ENCODE assay signal across 8 cellular contexts in genomic region chr17:7613769-7614421, GRCh38. TPM values are rescaled to one million over a fixed set of nuclear protein-coding genes. Genes with fewer than 3 reads are reported as not detected.
A peak's percentile ranks its signal among the peaks of the same experiment; 100 is the strongest.
DNase-seq lines count a peak whose midpoint lies in the region; ATAC-seq and TF ChIP-seq lines count a peak whose summit lies in the region.

No MANE protein-coding gene starts in this region.

- ATAC-seq in Right ventricle myocardium superior (ENCODE audit: poor library complexity) (no peak), HG03520 (IDR thresholded peaks at IDR 0.05; ENCODE audit: unreplicated experiment) (no peak)

- intact Hi-C loops in Right ventricle myocardium superior (cut with DNase I) = no loop called here

- TF ChIP-seq CTCF in right atrium auricular region (IDR thresholded peaks at IDR 0.05) (no peak), WI38 (IDR thresholded peaks at IDR 0.05; ENCODE audit: low read depth, low read length) (no peak)

- DNase-seq in right atrium auricular region (ENCODE audit: low spot score) = no peak
- no peak for DNase-seq in Right ventricle myocardium superior
- DNase-seq in glomerular visceral epithelial cell (ENCODE audit: extremely low spot score) = peak; percentile 33
- DNase-seq in globus pallidus (ENCODE audit: low spot score) = no peak
- no peak for DNase-seq in SIG-M5 (lab: John Stamatoyannopoulos, UW)

- peak overlapping the region; percentile 93 to 94 for H3K27ac ChIP-seq in right atrium auricular region
- H3K27ac ChIP-seq in skeletal muscle tissue (ENCODE audit: low read depth, low read length) = peak overlapping the region; percentile 82

- H3K27me3 ChIP-seq in right atrium auricular region = no peaks in the 10 kb centered on the region
- no peaks in the 10 kb centered on the region for H3K27me3 ChIP-seq in skeletal muscle tissue (ENCODE audit: control insufficient read depth in 3 of 3, insufficient read depth in 3 of 3, low read length in 3 of 3)

- H3K4me3 ChIP-seq in right atrium auricular region (peak overlapping the region; percentile 83 to 93), WI38 (ENCODE audit: low read depth, low read length) (peak overlapping the region; percentile 89), skeletal muscle tissue (ENCODE audit: low read length in 3 of 3) (peak overlapping the region; percentile 80 to 90 (median 87))

- no peaks in the 10 kb centered on the region for H3K9me3 ChIP-seq in right atrium auricular region
- no peaks in the 10 kb centered on the region for H3K9me3 ChIP-seq in skeletal muscle tissue (ENCODE audit: control insufficient read depth in 3 of 3, low read length in 3 of 3)

- H3K4me1 ChIP-seq in right atrium auricular region = peaks cover 0 to 46% of the 10 kb centered on the region in 2 donors
- peaks cover 24 to 29% (median 27%) of the 10 kb centered on the region in 3 donors for H3K4me1 ChIP-seq in skeletal muscle tissue (ENCODE audit: control insufficient read depth in 3 of 3, insufficient read depth in 3 of 3, low read length in 3 of 3)

- H3K36me3 ChIP-seq in right atrium auricular region (peaks cover 5% of the 10 kb centered on the region), skeletal muscle tissue (ENCODE audit: control insufficient read depth in 3 of 3, insufficient read depth in 3 of 3, low read length in 3 of 3) (peaks cover 0 to 2% (median 0%) of the 10 kb centered on the region in 3 donors)

- peak overlapping the region; percentile 79 to 93 (median 92) for H3K9ac ChIP-seq in skeletal muscle tissue (ENCODE audit: low read depth in 1 of 3, low read length in 3 of 3)

RNA-seq across cellular contexts. Expression of gene FXR2, which starts 0.8 kb away (rescaled TPM):
- 10 to 100 TPM; 70.3 to 83.6 TPM for total RNA-seq in right atrium auricular region
- 101 TPM for total RNA-seq in Right ventricle myocardium superior
- 42.3 TPM for total RNA-seq in skeletal muscle tissue

RNA-seq across cellular contexts. Expression of gene SAT2, which starts 13.7 kb away (rescaled TPM):
- 10 to 100 TPM; 56.0 to 78.5 TPM for total RNA-seq in right atrium auricular region
- total RNA-seq in Right ventricle myocardium superior = 80.0 TPM
- total RNA-seq in skeletal muscle tissue = 41.2 TPM

RNA-seq across cellular contexts. Expression of gene SHBG, which starts 16.0 kb away (rescaled TPM):
- total RNA-seq in right atrium auricular region (under 1 TPM in 1 of 2 donors, not detected in 1; 0.39 TPM), Right ventricle myocardium superior (0.54 TPM), skeletal muscle tissue (not detected)

RNA-seq across cellular contexts. Expression of gene SOX15, which starts 24.0 kb away (rescaled TPM):
- total RNA-seq in right atrium auricular region = 10 to 100 TPM in 1 of 2 donors, 1 to 10 TPM in 1; 5.6 to 11.5 TPM
- 0.91 TPM for total RNA-seq in Right ventricle myocardium superior
- total RNA-seq in skeletal muscle tissue = not detected

RNA-seq across cellular contexts. Expression of gene MPDU1, which starts 30.2 kb away (rescaled TPM):
- total RNA-seq in right atrium auricular region (10 to 100 TPM; 55.4 to 81.1 TPM), Right ventricle myocardium superior (25.9 TPM), skeletal muscle tissue (26.1 TPM)
